ENCODE assay signal across 35 cellular contexts in the genomic region with DNA sequence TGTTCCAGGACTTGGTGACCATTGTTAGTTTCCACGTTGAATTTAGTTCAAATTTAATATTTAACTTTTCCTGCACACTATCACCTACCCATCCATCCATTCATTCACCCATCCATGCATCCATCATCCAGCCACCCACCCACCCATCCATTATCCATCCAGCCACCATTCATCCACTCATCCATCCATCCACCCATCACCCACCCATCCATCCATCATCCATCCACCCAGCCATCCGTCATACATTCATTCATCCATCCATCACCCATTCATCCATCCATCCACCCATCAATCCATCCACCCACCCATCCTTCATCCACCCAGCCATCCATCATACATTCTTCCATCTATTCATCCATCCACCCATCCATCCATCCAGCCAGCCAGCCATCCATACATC.
"Had no signal": no experiment of that assay in that cellular context is flagged by ENCODE, and none has a peak within 500 bp of the region (broad histone marks: within the 10 kb centered on the region; RNA-seq: fewer than 3 reads in every experiment).

No MANE protein-coding gene starts in this region.

- ATAC-seq: activated CD8-positive, alpha-beta memory T cell treated with anti-CD3 and anti-CD28 coated beads, Interleukin-2, amount 10 ng/mL, durations not matched to agents 7 days and 5 days; PC-3; SK-N-SH treated with all-trans-retinoic acid at 6 μM for 48 hours; T-cell; T-helper 17 cell had no signal

- H3K36me3 Mint-ChIP-seq: activated CD8-positive, alpha-beta memory T cell treated with anti-CD3 and anti-CD28 coated beads, Interleukin-2, amount 10 ng/mL, durations not matched to agents 7 days and 5 days; activated naive CD8-positive, alpha-beta T cell treated with anti-CD3 and anti-CD28 coated beads for 36 hours; T-cell had no signal

- H3K27me3 ChIP-seq: brain microvascular endothelial cell, Peyer's patch had no signal

- H3K27ac Mint-ChIP-seq: activated CD4-positive, alpha-beta memory T cell treated with anti-CD3 and anti-CD28 coated beads, Interleukin-2, amount 10 ng/mL, durations not matched to agents 7 days and 5 days; activated CD8-positive, alpha-beta memory T cell treated with anti-CD3 and anti-CD28 coated beads, Interleukin-2, amount 10 ng/mL, durations not matched to agents 7 days and 5 days; activated naive CD8-positive, alpha-beta T cell treated with anti-CD3 and anti-CD28 coated beads for 36 hours; T-cell; T-helper 17 cell had no signal

- H3K9ac ChIP-seq: KMS-11 had no signal

- H3K9me3 Mint-ChIP-seq: activated naive CD8-positive, alpha-beta T cell treated with anti-CD3 and anti-CD28 coated beads for 36 hours had no signal

- DNase-seq: activated CD4-positive, alpha-beta memory T cell treated with anti-CD3 and anti-CD28 coated beads, Interleukin-2, amount 10 ng/mL, durations not matched to agents 7 days and 5 days; activated CD4-positive, alpha-beta T cell treated with anti-CD3 and anti-CD28 coated beads for 1 hour; activated CD4-positive, alpha-beta T cell treated with anti-CD3 and anti-CD28 coated beads for 48 hours; activated CD4-positive, CD25-positive, alpha-beta regulatory T cell; activated CD8-positive, alpha-beta memory T cell treated with anti-CD3 and anti-CD28 coated beads for 24 hours; activated CD8-positive, alpha-beta memory T cell treated with anti-CD3 and anti-CD28 coated beads, Interleukin-2, amount 10 ng/mL, durations not matched to agents 7 days and 5 days; activated CD8-positive, alpha-beta memory T cell treated with anti-CD3 and anti-CD28 coated beads, Interleukin-2, amount 50 U/mL, for 48 hours; activated effector memory CD4-positive, alpha-beta T cell treated with anti-CD3 and anti-CD28 coated beads, Interleukin-2, amount 50 U/mL, for 16 hours; activated naive CD4-positive, alpha-beta T cell; activated naive CD4-positive, alpha-beta T cell treated with anti-CD3 and anti-CD28 coated beads, Interleukin-2, amount 50 U/mL, for 16 hours; activated naive CD8-positive, alpha-beta T cell treated with anti-CD3 and anti-CD28 coated beads for 36 hours; activated T-cell treated with anti-CD3 and anti-CD28 coated beads, Interleukin-2, amount 50 U/mL, for 48 hours; amniotic stem cell; brain microvascular endothelial cell; central memory CD4-positive, alpha-beta T cell; NCI-H1092 treated with DMSO at 0.1 percent for 48 hours; NCI-H1417; NCI-H146; NCI-H1930; NCI-H2081 treated with DMSO at 0.1 percent for 48 hours; NCI-H345; NCI-H510A; NCI-H526; NCI-H748 treated with DMSO at 0.1 percent for 48 hours; NK-92 treated with Interleukin-12 subunit alpha and Interleukin-12 subunit beta, amount 100 ng/mL, for 24 hours; PC-3; Peyer's patch; RPMI8226; SIG-M5; T-cell; T1000; WERI-Rb-1 had no signal

- H3K4me3 ChIP-seq: Peyer's patch had no signal

- H3K27me3 Mint-ChIP-seq: activated naive CD8-positive, alpha-beta T cell treated with anti-CD3 and anti-CD28 coated beads for 36 hours; T-cell; T-helper 17 cell had no signal

- H3K27ac ChIP-seq: brain microvascular endothelial cell, KMS-11, Peyer's patch, WERI-Rb-1 had no signal

- H3K4me3 Mint-ChIP-seq: activated CD4-positive, alpha-beta memory T cell treated with anti-CD3 and anti-CD28 coated beads, Interleukin-2, amount 10 ng/mL, durations not matched to agents 7 days and 5 days; activated CD8-positive, alpha-beta memory T cell treated with anti-CD3 and anti-CD28 coated beads, Interleukin-2, amount 10 ng/mL, durations not matched to agents 7 days and 5 days; activated naive CD8-positive, alpha-beta T cell treated with anti-CD3 and anti-CD28 coated beads for 36 hours; T-cell; T-helper 17 cell had no signal

- H3K4me2 ChIP-seq: KMS-11 had no signal

- H3K9me3 ChIP-seq: Peyer's patch had no signal

- H3K36me3 ChIP-seq: brain microvascular endothelial cell, Peyer's patch, WERI-Rb-1 had no signal
